Comparison of ENCODE assay signal across 1 cellular context in genomic region chr20:45406260-45407066, GRCh38.
TF ChIP-seq lines count a peak whose summit lies in the region.

No MANE protein-coding gene starts in this region.

TF ChIP-seq in H1, 55 proteins besides CTCF, POLR2A, EP300 and RAD21:
- TF ChIP-seq EGR1 (IDR thresholded peaks at IDR 0.05; ENCODE audit: borderline replicate concordance, low read depth, low read length) (peak; percentile 61; the same call in 1 of the 2 replicates), KDM4A (IDR thresholded peaks at IDR 0.05; ENCODE audit: low read depth, low read length, severe bottlenecking) (peak; percentile 95), TAF7 (optimal IDR thresholded peaks at IDR 0.05; ENCODE audit: borderline replicate concordance, low read depth, low read length) (no peak), E2F6 (IDR thresholded peaks at IDR 0.05) (peak; percentile 42; the same call in 1 of the 2 replicates), SIN3A (conservative IDR thresholded peaks at IDR 0.05 in 1 of 2, IDR thresholded peaks at IDR 0.05 in 1 of 2; ENCODE audit: low read depth in 1 of 2, low read length in 2 of 2) (0 out of 4 replicates have a peak, but pooled peaks of 1 of the 2 experiments have one; percentile 9), MAX (IDR thresholded peaks at IDR 0.05) (peak; percentile 44), ASH2L (IDR thresholded peaks at IDR 0.05; ENCODE audit: low read length) (peak; percentile 78), CHD2 (IDR thresholded peaks at IDR 0.05; ENCODE audit: low read length) (peak; percentile 67), POLR2AphosphoS5 (IDR thresholded peaks at IDR 0.05; ENCODE audit: low read depth, low read length) (no peak; the same call in 1 of the 2 replicates), EZH2 (IDR thresholded peaks at IDR 0.05; ENCODE audit: low read depth, low read length, severe bottlenecking) (peak; percentile 15), TAF1 (IDR thresholded peaks at IDR 0.05; ENCODE audit: low read depth, low read length) (peak; percentile 59), PHF8 (conservative IDR thresholded peaks at IDR 0.05; ENCODE audit: low read depth, low read length) (peak; percentile 53; the same call in 1 of the 2 replicates), CTBP2 (IDR thresholded peaks at IDR 0.05; ENCODE audit: borderline replicate concordance, insufficient read depth, insufficient read length, low read length) (no peak), RBBP5 (IDR thresholded peaks at IDR 0.05; ENCODE audit: borderline replicate concordance, low read depth, low read length) (peak; percentile 75; the same call in 1 of the 2 replicates), CREB1 (IDR thresholded peaks at IDR 0.05) (peak; percentile 23; the same call in 1 of the 2 replicates), SAP30 (IDR thresholded peaks at IDR 0.05; ENCODE audit: insufficient read depth, insufficient replicate concordance, low read length) (no peak)
